Comparison of ENCODE assay signal across 24 cellular contexts in genomic region chr12:12176402-12176801, GRCh38.
DNase-seq lines count a peak whose midpoint lies in the region; ATAC-seq, FAIRE-seq and TF ChIP-seq lines count a peak whose summit lies in the region.
"Had no signal": no experiment of that assay in that cellular context is flagged by ENCODE, and none has a peak within 500 bp of the region (broad histone marks: within the 10 kb centered on the region; RNA-seq: fewer than 3 reads in every experiment).

No MANE protein-coding gene starts in this region.

- H3K36me3 ChIP-seq in GM12878 (ENCODE audit: control insufficient read depth in 2 of 2, insufficient read depth in 2 of 2, low read length in 1 of 2) = no peaks in the 10 kb centered on the region; a peak in 1 of 4 replicates

- no peak overlapping the region for H2AFZ ChIP-seq in GM12878 (ENCODE audit: control insufficient read depth, low read depth, low read length)
- H2AFZ ChIP-seq: GM23248 had no signal

- FAIRE-seq in GM12892 (lab: Jason Lieb, UNC) (peak; percentile 83), GM12878 (lab: Jason Lieb, UNC) (peak; percentile 57)
- FAIRE-seq: endothelial cell of umbilical vein, G401.6, urothelium cell line had no signal

- RAD21 ChIA-PET in GM12878 (lab: Charles Lee; ENCODE audit: unreplicated experiment) = interaction anchor here (1.0 kb wide), 1 partner anchor 23 kb away, joined by 3 read pairs; no protein-coding TSS in a partner anchor

- H3K9me3 ChIP-seq in GM12878 (replicated peaks; ENCODE audit: control insufficient read depth, insufficient read depth, low read length) = no peaks in the 10 kb centered on the region
- H3K9me3 ChIP-seq: lower lobe of right lung, MG63 had no signal

- TF ChIP-seq POLR2A in GM12892 (IDR thresholded peaks at IDR 0.05; ENCODE audit: low read depth, low read length) (no peak), GM12878 (IDR thresholded peaks at IDR 0.05; ENCODE audit: low read depth, low read length) (no peak)

- H3K4me3 ChIP-seq in GM12878 (no peak overlapping the region), coronary artery (no peak overlapping the region)
- H3K4me3 ChIP-seq: GM23248, lower lobe of right lung, MG63 had no signal

- peak; percentile 52 for ATAC-seq in GM19351 (IDR thresholded peaks at IDR 0.05; ENCODE audit: unreplicated experiment)
- peak; percentile 50 for ATAC-seq in HG03066 (IDR thresholded peaks at IDR 0.05; ENCODE audit: low read depth, unreplicated experiment)
- ATAC-seq in GM12878 = peak; percentile 72
- no peak for ATAC-seq in GM21786 (IDR thresholded peaks at IDR 0.05; ENCODE audit: unreplicated experiment)
- ATAC-seq: lower lobe of right lung, right cardiac atrium, Right ventricle myocardium inferior had no signal

- peaks cover 15% of the 10 kb centered on the region for H3K4me1 ChIP-seq in GM12878 (ENCODE audit: control insufficient read depth, insufficient read depth, low read length)

- H3K9ac ChIP-seq in GM12878 (ENCODE audit: control insufficient read depth, insufficient read depth, low read length) = no peak overlapping the region
- H3K9ac ChIP-seq: GM23248 had no signal

- intact Hi-C loops in GM12878 (cut with micrococcal nuclease; ENCODE audit: unreplicated experiment) = loop anchor here (10.0 kb wide), 1 partner anchor 148 kb away; no protein-coding TSS in a partner anchor

- DNase-seq in GM12892 (ENCODE audit: insufficient read length) = no peak
- DNase-seq in GM12878 (ENCODE audit: low read depth, low spot score) = peak; percentile 53
- no peak for DNase-seq in coronary artery (ENCODE audit: low spot score)
- DNase-seq in NCI-H446 treated with DMSO at 0.1 percent for 48 hours (lab: John Stamatoyannopoulos, UW) = no peak
- DNase-seq in NCI-H128 (lab: John Stamatoyannopoulos, UW; ENCODE audit: unreplicated experiment) = no peak
- DNase-seq: activated CD4-positive, alpha-beta T cell treated with anti-CD3 and anti-CD28 coated beads, Interleukin-2, amount 10 ng/mL, durations not matched to agents 7 days and 5 days; activated effector memory CD4-positive, alpha-beta T cell treated with Interleukin-2 at 50 U/mL for 16 hours; GM23248; IMR-90; islet precursor cell; lower lobe of right lung; MG63; NCI-H2029 treated with DMSO at 0.1 percent for 48 hours; NCI-H510A; right cardiac atrium; T-helper 1 cell had no signal

- SMC1A ChIA-PET in GM12878 (lab: Charles Lee; ENCODE audit: uncharacterized antibody, unreplicated experiment) = interaction anchor here (1.2 to 2.9 kb wide), 3 partner anchors 15 to 151 kb away, joined by 3 to 9 read pairs (median 3); no protein-coding TSS in a partner anchor

- in situ Hi-C loops in GM12878 (cut with MboI) = no loop called here

- no peak overlapping the region for H3K4me2 ChIP-seq in GM12878 (ENCODE audit: control insufficient read depth, insufficient read depth)

- TF ChIP-seq CTCF in GM12878 (IDR thresholded peaks at IDR 0.05 in 2 of 3, conservative IDR thresholded peaks at IDR 0.05 in 1 of 3; ENCODE audit: control insufficient read depth in 2 of 3, extremely low read depth in 1 of 3, insufficient read depth in 1 of 3, low read depth in 3 of 3, low read length in 3 of 3) (no peak), coronary artery (IDR thresholded peaks at IDR 0.05) (no peak)

- CTCF ChIA-PET in GM12878 (lab: Yijun Ruan, JAX) = interaction anchor here (0.6 kb wide), 1 partner anchor 522 kb away, joined by 3 read pairs; no protein-coding TSS in a partner anchor

- H3K79me2 ChIP-seq in GM12878 (ENCODE audit: control insufficient read depth, insufficient read depth, low read length) = no peaks in the 10 kb centered on the region

- POLR2A ChIA-PET in GM12878 (lab: Charles Lee) = no interaction called here

- WGBS in GM12878 (ENCODE audit: insufficient coverage, insufficient replicate concordance, low lambda C conversion rate, missing lambda C conversion rate) = 67% methylated on average over 3 of the region's 3 CpGs

- no peaks in the 10 kb centered on the region for H3K27me3 ChIP-seq in GM12878 (replicated peaks in 1 of 2; ENCODE audit: control insufficient read depth in 2 of 2, insufficient read depth in 2 of 2, low read length in 1 of 2)
- H3K27me3 ChIP-seq: MG63 had no signal

- H3K27ac ChIP-seq in GM12878 (ENCODE audit: control insufficient read depth, insufficient read depth) = no peak overlapping the region
- no peak overlapping the region for H3K27ac ChIP-seq in coronary artery
- H3K27ac ChIP-seq: GM23248, HL-60, lower lobe of right lung had no signal

- TF ChIP-seq RAD21 in GM12878 (IDR thresholded peaks at IDR 0.05; ENCODE audit: insufficient read depth, low read depth, low read length) = no peak

- no peak for TF ChIP-seq EP300 in GM12878 (IDR thresholded peaks at IDR 0.05; ENCODE audit: borderline replicate concordance in 1 of 2, control insufficient read depth in 1 of 2, low read depth in 2 of 2, low read length in 2 of 2)

- H4K20me1 ChIP-seq in GM12878 (ENCODE audit: control insufficient read depth, insufficient read depth) = no peaks in the 10 kb centered on the region

- TSS peak; percentile 38 for BruUV-seq in GM12878 (replicated peaks; lab: Mats Ljungman, UMichigan)

TF ChIP-seq in GM12878, 131 proteins besides CTCF, POLR2A, EP300 and RAD21 (continues in another document):
- TF ChIP-seq RUNX3 (IDR thresholded peaks at IDR 0.05; ENCODE audit: low read length) = peak; percentile 63
- peak; percentile 89 for TF ChIP-seq IKZF1 (conservative IDR thresholded peaks at IDR 0.05)
- TF ChIP-seq SKIL (IDR thresholded peaks at IDR 0.05; ENCODE audit: low read depth, poor library complexity, severe bottlenecking) = peak; percentile 51
- TF ChIP-seq RELB (IDR thresholded peaks at IDR 0.05; ENCODE audit: low read depth) = peak; percentile 93
- peak; percentile 90 for TF ChIP-seq ATF7 (IDR thresholded peaks at IDR 0.05; ENCODE audit: low read depth)
- TF ChIP-seq SPI1 (IDR thresholded peaks at IDR 0.05; ENCODE audit: borderline replicate concordance, insufficient read depth, low read depth, low read length) = peak; percentile 98
- TF ChIP-seq NBN (IDR thresholded peaks at IDR 0.05) = peak; percentile 76
- 0 out of 2 replicates have a peak, but pooled peaks have one; percentile 34 for TF ChIP-seq GATAD2B (conservative IDR thresholded peaks at IDR 0.05; ENCODE audit: low read depth)
- peak; percentile 59 for TF ChIP-seq RAD51 (IDR thresholded peaks at IDR 0.05)
- TF ChIP-seq ZNF217 (IDR thresholded peaks at IDR 0.05) = no peak
- no peak for TF ChIP-seq PRDM15 (CRISPR knock-in tag; IDR thresholded peaks at IDR 0.05)
- TF ChIP-seq IRF4 (IDR thresholded peaks at IDR 0.05; ENCODE audit: low read depth, low read length) = peak; percentile 63; the same call in 1 of the 2 replicates
- no peak for TF ChIP-seq HCFC1 (IDR thresholded peaks at IDR 0.05; ENCODE audit: low read length)
- TF ChIP-seq ZNF24 (IDR thresholded peaks at IDR 0.05) = peak; percentile 89
